14 cellular contexts compared by ENCODE assay signal in the genomic region with DNA sequence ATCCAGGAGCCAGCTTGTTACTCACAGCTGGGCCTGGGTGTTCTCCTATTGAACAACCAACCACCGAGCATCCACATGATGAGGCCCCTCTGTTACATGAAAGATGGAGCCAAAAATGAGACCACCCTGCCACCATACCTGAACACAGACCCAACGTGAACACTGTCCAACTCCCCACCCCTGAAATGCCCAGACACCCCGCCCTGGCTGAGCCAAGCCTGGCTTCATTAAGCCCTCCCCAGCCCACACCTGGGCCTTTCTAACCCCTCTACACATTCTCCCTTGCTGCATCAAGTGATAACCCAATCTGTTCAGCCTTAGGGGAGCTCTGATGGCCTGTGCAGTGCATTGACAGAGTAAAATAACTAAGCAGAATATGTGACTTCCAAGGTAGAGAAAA.
DNase-seq lines count a peak whose midpoint lies in the region; ATAC-seq and TF ChIP-seq lines count a peak whose summit lies in the region.
"Had no signal": no experiment of that assay in that cellular context is flagged by ENCODE, and none has a peak within 500 bp of the region (broad histone marks: within the 10 kb centered on the region; RNA-seq: fewer than 3 reads in every experiment).

No MANE protein-coding gene starts in this region.

- intact Hi-C loops in natural killer cell (cut with micrococcal nuclease) (loop anchor here (5.0 kb wide), 1 partner anchor 1304 kb away; no protein-coding TSS in a partner anchor), sigmoid colon (cut with DNase I) (no loop called here)

- no peaks in the 10 kb centered on the region for H3K9me2 ChIP-seq in GM23338 (ENCODE audit: insufficient read depth)

- H3K27ac ChIP-seq in mesenchymal stem cell (ENCODE audit: low read length, poor library complexity, severe bottlenecking) (no peak overlapping the region), sigmoid colon (no peak overlapping the region), GM23338 (ENCODE audit: low read depth) (no peak overlapping the region)
- H3K27ac ChIP-seq: BLaER1 treated with 17β-estradiol and CSF1 and Interleukin-3, amounts not matched to agents 10 nM and 100 nM had no signal

- ATAC-seq in natural killer cell treated with Interleukin-12 subunit alpha and Interleukin-12 subunit beta and Interleukin-15 and Interleukin-18, amount 100 ng/mL, for 72 hours, result peak; percentile 24 to 55
- no peak for ATAC-seq in natural killer cell
- no peak for ATAC-seq in GM18909 (IDR thresholded peaks at IDR 0.05; ENCODE audit: poor library complexity, unreplicated experiment)
- ATAC-seq in GM23338, result no peak
- ATAC-seq: HCT116, HepG2 had no signal

- no peaks in the 10 kb centered on the region for H3K4me1 ChIP-seq in mesenchymal stem cell (ENCODE audit: control insufficient read depth, insufficient read depth, low read depth, low read length)
- no peaks in the 10 kb centered on the region for H3K4me1 ChIP-seq in sigmoid colon
- no peaks in the 10 kb centered on the region for H3K4me1 ChIP-seq in GM23338 (ENCODE audit: insufficient read depth)
- H3K4me1 ChIP-seq: BLaER1 treated with 17β-estradiol and CSF1 and Interleukin-3, amounts not matched to agents 10 nM and 100 nM had no signal

- no peak overlapping the region for H3K23ac ChIP-seq in mesenchymal stem cell (ENCODE audit: low read length in 2 of 2)

- H3K4me1 Mint-ChIP-seq in natural killer cell treated with Interleukin-12 subunit alpha and Interleukin-12 subunit beta and Interleukin-15 and Interleukin-18, amount 100 ng/mL, for 72 hours (ENCODE audit: low read depth in 2 of 2), result no peaks in the 10 kb centered on the region
- H3K4me1 Mint-ChIP-seq in natural killer cell, result no peaks in the 10 kb centered on the region
- no peaks in the 10 kb centered on the region for H3K4me1 Mint-ChIP-seq in GM23338
- H3K4me1 Mint-ChIP-seq: CD4-positive, CD25-positive, alpha-beta regulatory T cell had no signal

- H2BK15ac ChIP-seq in mesenchymal stem cell (ENCODE audit: low read depth, poor library complexity, severe bottlenecking), result no peak overlapping the region

- no peak overlapping the region for H3K4me3 Mint-ChIP-seq in natural killer cell treated with Interleukin-12 subunit alpha and Interleukin-12 subunit beta and Interleukin-15 and Interleukin-18, amount 100 ng/mL, for 72 hours
- H3K4me3 Mint-ChIP-seq in natural killer cell, result no peak overlapping the region
- no peak overlapping the region for H3K4me3 Mint-ChIP-seq in GM23338
- H3K4me3 Mint-ChIP-seq: CD4-positive, CD25-positive, alpha-beta regulatory T cell had no signal

- no peak overlapping the region for H2AFZ ChIP-seq in mesenchymal stem cell (ENCODE audit: low read depth, low read length)
- H2AFZ ChIP-seq in GM23338, result no peak overlapping the region

- no peaks in the 10 kb centered on the region for H3K36me3 Mint-ChIP-seq in natural killer cell treated with Interleukin-12 subunit alpha and Interleukin-12 subunit beta and Interleukin-15 and Interleukin-18, amount 100 ng/mL, for 72 hours
- H3K36me3 Mint-ChIP-seq in natural killer cell (no peaks in the 10 kb centered on the region), GM23338 (ENCODE audit: low read depth) (peaks cover 36% of the 10 kb centered on the region)
- H3K36me3 Mint-ChIP-seq: CD4-positive, CD25-positive, alpha-beta regulatory T cell had no signal

- TF ChIP-seq EP300 in sigmoid colon (IDR thresholded peaks at IDR 0.05), result no peak

- no peaks in the 10 kb centered on the region for H3K79me2 ChIP-seq in GM23338 (replicated peaks; ENCODE audit: insufficient read depth)

- H3K9me3 Mint-ChIP-seq in natural killer cell treated with Interleukin-12 subunit alpha and Interleukin-12 subunit beta and Interleukin-15 and Interleukin-18, amount 100 ng/mL, for 72 hours, result no peaks in the 10 kb centered on the region
- H3K9me3 Mint-ChIP-seq in natural killer cell (no peaks in the 10 kb centered on the region), GM23338 (no peaks in the 10 kb centered on the region)

- H3K18ac ChIP-seq in mesenchymal stem cell (ENCODE audit: low read depth in 1 of 2, low read length in 2 of 2), result no peak overlapping the region

- no peak overlapping the region for H2AK5ac ChIP-seq in mesenchymal stem cell (ENCODE audit: low read length, severe bottlenecking)

- H3K4me3 ChIP-seq in mesenchymal stem cell (ENCODE audit: insufficient read depth in 1 of 2, low read depth in 1 of 2, low read length in 2 of 2), result no peak overlapping the region
- H3K4me3 ChIP-seq in sigmoid colon, result no peak overlapping the region
- no peak overlapping the region for H3K4me3 ChIP-seq in GM23338
- H3K4me3 ChIP-seq: BLaER1 treated with 17β-estradiol and CSF1 and Interleukin-3, amounts not matched to agents 10 nM and 100 nM had no signal

- no peaks in the 10 kb centered on the region for H3K9me3 ChIP-seq in mesenchymal stem cell (ENCODE audit: control insufficient read depth, low read length)
- no peaks in the 10 kb centered on the region for H3K9me3 ChIP-seq in sigmoid colon

- H3K27ac Mint-ChIP-seq in natural killer cell treated with Interleukin-12 subunit alpha and Interleukin-12 subunit beta and Interleukin-15 and Interleukin-18, amount 100 ng/mL, for 72 hours, result no peak overlapping the region
- H3K27ac Mint-ChIP-seq in natural killer cell, result no peak overlapping the region
- no peak overlapping the region for H3K27ac Mint-ChIP-seq in GM23338
- H3K27ac Mint-ChIP-seq: CD4-positive, CD25-positive, alpha-beta regulatory T cell had no signal

- 95% methylated on average over 3 of the region's 3 CpGs for WGBS in mesenchymal stem cell
- WGBS in sigmoid colon, 2 donors, result 37 to 73% methylated on average over 3 of the region's 3 CpGs

- no peaks in the 10 kb centered on the region; the same call in 1 of the 2 replicates for H4K20me1 ChIP-seq in GM23338 (replicated peaks; ENCODE audit: insufficient read depth)

- no peak overlapping the region for H4K8ac ChIP-seq in mesenchymal stem cell (ENCODE audit: low read length)

- no peak for TF ChIP-seq CTCF in natural killer cell (IDR thresholded peaks at IDR 0.05)
- no peak for TF ChIP-seq CTCF in sigmoid colon (IDR thresholded peaks at IDR 0.05)
- TF ChIP-seq CTCF in GM23338 (conservative IDR thresholded peaks at IDR 0.05; ENCODE audit: low read depth in 2 of 2), result no peak

- TF ChIP-seq POLR2A in sigmoid colon (IDR thresholded peaks at IDR 0.05), result no peak

- H3K4ac ChIP-seq in mesenchymal stem cell (ENCODE audit: low read depth in 1 of 2, low read length in 2 of 2), result no peak overlapping the region

- no peaks in the 10 kb centered on the region for H3F3A ChIP-seq in GM23338 (replicated peaks; ENCODE audit: low read depth)

- H2BK120ac ChIP-seq in mesenchymal stem cell (ENCODE audit: low read depth, low read length), result no peak overlapping the region

- H3K27me3 ChIP-seq in mesenchymal stem cell (ENCODE audit: control insufficient read depth in 1 of 2, insufficient read depth in 1 of 2, low read length in 2 of 2), result no peaks in the 10 kb centered on the region
- no peaks in the 10 kb centered on the region for H3K27me3 ChIP-seq in sigmoid colon
- no peaks in the 10 kb centered on the region for H3K27me3 ChIP-seq in GM23338 (ENCODE audit: insufficient read depth)
- H3K27me3 ChIP-seq: BLaER1 treated with 17β-estradiol and CSF1 and Interleukin-3, amounts not matched to agents 10 nM and 100 nM had no signal

- peaks cover 41 to 90% of the 10 kb centered on the region in 2 experiments for H3K36me3 ChIP-seq in mesenchymal stem cell (ENCODE audit: control insufficient read depth in 1 of 2, insufficient read depth in 2 of 2, low read depth in 1 of 2, low read length in 2 of 2)
- peaks cover 0 to 59% (median 18%) of the 10 kb centered on the region in 4 donors for H3K36me3 ChIP-seq in sigmoid colon
- no peaks in the 10 kb centered on the region for H3K36me3 ChIP-seq in GM23338 (ENCODE audit: insufficient read depth)

- no peak for DNase-seq in natural killer cell treated with Interleukin-12 subunit alpha and Interleukin-12 subunit beta and Interleukin-15 and Interleukin-18, amount 100 ng/mL, for 72 hours (ENCODE audit: low spot score)
- DNase-seq in natural killer cell (no peak), mesenchymal stem cell (no peak), sigmoid colon (peak; percentile 19), NCI-H128 (lab: John Stamatoyannopoulos, UW; ENCODE audit: unreplicated experiment) (no peak), GM23338 (ENCODE audit: low spot score) (no peak), EL (no peak)
- DNase-seq: ACHN; CD4-positive, CD25-positive, alpha-beta regulatory T cell; DMS53 had no signal

- H2BK12ac ChIP-seq in mesenchymal stem cell (ENCODE audit: low read length in 2 of 2), result no peak overlapping the region

- H3K9ac ChIP-seq in mesenchymal stem cell (ENCODE audit: low read length), result peak overlapping the region; percentile 28

- no peak overlapping the region for H4K91ac ChIP-seq in mesenchymal stem cell (ENCODE audit: low read length)

- H2BK5ac ChIP-seq in mesenchymal stem cell (ENCODE audit: low read depth, low read length, poor library complexity, severe bottlenecking), result no peak overlapping the region

- H3K27me3 Mint-ChIP-seq in natural killer cell treated with Interleukin-12 subunit alpha and Interleukin-12 subunit beta and Interleukin-15 and Interleukin-18, amount 100 ng/mL, for 72 hours, result peaks cover 0 to 7% of the 10 kb centered on the region in 2 donors
- H3K27me3 Mint-ChIP-seq in natural killer cell (ENCODE audit: low read depth in 2 of 2) (peaks cover 0 to 3% of the 10 kb centered on the region in 2 donors), GM23338 (ENCODE audit: insufficient read depth, low read depth, poor library complexity) (no peaks in the 10 kb centered on the region)
- H3K27me3 Mint-ChIP-seq: CD4-positive, CD25-positive, alpha-beta regulatory T cell had no signal

- no peak overlapping the region for H3K14ac ChIP-seq in mesenchymal stem cell (ENCODE audit: low read length in 2 of 2)

- H3K4me2 ChIP-seq in mesenchymal stem cell (ENCODE audit: low read length, poor library complexity, severe bottlenecking) (no peak overlapping the region), GM23338 (no peak overlapping the region)
- H3K4me2 ChIP-seq: BLaER1 treated with 17β-estradiol and CSF1 and Interleukin-3, amounts not matched to agents 10 nM and 100 nM had no signal

- H3K79me1 ChIP-seq in mesenchymal stem cell (replicated peaks; ENCODE audit: low read length, poor library complexity, severe bottlenecking), result peaks cover 16% of the 10 kb centered on the region

TF ChIP-seq in GM23338, 12 proteins besides CTCF, POLR2A, EP300 and RAD21 (continues in another document):
- no peak for TF ChIP-seq CREB1 (CRISPR knock-in tag; IDR thresholded peaks at IDR 0.05; ENCODE audit: low read depth)

Comparison
In these comparisons a context has a peak if more than half of its experiments do, and no peak if none do; other contexts are left out.
1. ATAC-seq: peak in natural killer cell treated with Interleukin-12 subunit alpha and Interleukin-12 subunit beta and Interleukin-15 and Interleukin-18, amount 100 ng/mL, for 72 hours (2 of 2); none in natural killer cell (0 of 3), GM18909 (single experiment) and GM23338 (single experiment).